ENCODE assay signal across 26 cellular contexts in genomic region chr17:57424273-57424672, GRCh38.
DNase-seq lines count a peak whose midpoint lies in the region; ATAC-seq, FAIRE-seq and TF ChIP-seq lines count a peak whose summit lies in the region.
"Had no signal": no experiment of that assay in that cellular context is flagged by ENCODE, and none has a peak within 500 bp of the region (broad histone marks: within the 10 kb centered on the region; RNA-seq: fewer than 3 reads in every experiment).

No MANE protein-coding gene starts in this region.

- ATAC-seq in CD4-positive, alpha-beta T cell (ENCODE audit: poor library complexity), result no peak
- ATAC-seq in GM12878, result no peak
- no peak for ATAC-seq in gastrocnemius medialis
- ATAC-seq: psoas muscle; stimulated activated naive CD8-positive, alpha-beta T cell treated with anti-CD3 and anti-CD28 coated beads, Interleukin-15, amount 100 ng/mL, for 72 hours had no signal

- H3K9me3 ChIP-seq in CD4-positive, alpha-beta T cell (ENCODE audit: control insufficient read depth, low read length), result no peaks in the 10 kb centered on the region
- H3K9me3 ChIP-seq in GM12878 (replicated peaks; ENCODE audit: control insufficient read depth, insufficient read depth, low read length) (no peaks in the 10 kb centered on the region; the same call in 2 of the 3 replicates), gastrocnemius medialis (no peaks in the 10 kb centered on the region)
- H3K9me3 ChIP-seq: heart left ventricle, psoas muscle, SJSA1 had no signal

- 88% methylated on average over 2 of the region's 2 CpGs for WGBS in GM12878 (ENCODE audit: insufficient coverage, insufficient replicate concordance, low lambda C conversion rate, missing lambda C conversion rate)

- RAD21 ChIA-PET in GM12878 (lab: Charles Lee; ENCODE audit: unreplicated experiment), result interaction anchor here (0.7 to 2.3 kb wide), 6 partner anchors 17 to 181 kb away, joined by 3 to 16 read pairs (median 4); no protein-coding TSS in a partner anchor

- no peak for TF ChIP-seq RAD21 in GM12878 (IDR thresholded peaks at IDR 0.05; ENCODE audit: insufficient read depth, low read depth, low read length)

- SMC1A ChIA-PET in GM12878 (lab: Charles Lee; ENCODE audit: uncharacterized antibody, unreplicated experiment), result interaction anchor here (0.8 to 7.9 kb wide), 11 partner anchors 11 to 181 kb away, joined by 3 to 53 read pairs (median 3); no protein-coding TSS in a partner anchor

- no peaks in the 10 kb centered on the region for H3K27me3 ChIP-seq in CD4-positive, alpha-beta T cell (ENCODE audit: control insufficient read depth, insufficient read depth, low read length)
- H3K27me3 ChIP-seq in KMS-11 (ENCODE audit: insufficient read depth, low read depth) (no peaks in the 10 kb centered on the region), GM12878 (replicated peaks in 1 of 2; ENCODE audit: control insufficient read depth in 2 of 2, insufficient read depth in 2 of 2, low read length in 1 of 2) (no peaks in the 10 kb centered on the region), gastrocnemius medialis (no peaks in the 10 kb centered on the region)
- H3K27me3 ChIP-seq: heart left ventricle, SJSA1 had no signal

- TF ChIP-seq POLR2A in GM12878 (IDR thresholded peaks at IDR 0.05; ENCODE audit: low read depth, low read length) (no peak), gastrocnemius medialis (IDR thresholded peaks at IDR 0.05) (no peak)

- no peaks in the 10 kb centered on the region for H3K36me3 Mint-ChIP-seq in CD4-positive, alpha-beta T cell (ENCODE audit: low read depth)

- no peak overlapping the region for H3K27ac ChIP-seq in CD4-positive, alpha-beta T cell (ENCODE audit: low read depth, low read length)
- H3K27ac ChIP-seq in KMS-11 (no peak overlapping the region), GM12878 (ENCODE audit: control insufficient read depth, insufficient read depth) (0 out of 2 replicates have a peak overlapping the region, but pooled peaks have one; percentile 20), gastrocnemius medialis (peak overlapping the region in 3 of 4 donors; percentile 5 to 81 (median 78))
- H3K27ac ChIP-seq: psoas muscle, SJSA1 had no signal

- intact Hi-C loops in CD4-positive, alpha-beta T cell (cut with DNase I, micrococcal nuclease), result no loop called here
- intact Hi-C loops in GM12878 (cut with micrococcal nuclease; ENCODE audit: unreplicated experiment), result loop anchor here (5.0 kb wide), 1 partner anchor 67 kb away; no protein-coding TSS in a partner anchor
- intact Hi-C loops in gastrocnemius medialis (cut with DNase I; ENCODE audit: low total_unique reads), result no loop called here

- no peak for DNase-seq in CD4-positive, alpha-beta T cell
- no peak for DNase-seq in GM12878 (ENCODE audit: low read depth, low spot score)
- DNase-seq in gastrocnemius medialis, result no peak
- no peak for DNase-seq in ureter (ENCODE audit: low spot score)
- no peak for DNase-seq in iPS-NIHi7 (ENCODE audit: extremely low spot score)
- DNase-seq in amniotic stem cell (lab: John Stamatoyannopoulos, UW), result no peak
- DNase-seq: ACHN; activated CD4-positive, alpha-beta T cell treated with anti-CD3 and anti-CD28 coated beads, Interleukin-2, amount 50 U/mL, for 48 hours; activated CD4-positive, CD25-positive, alpha-beta regulatory T cell; C1 segment of cervical spinal cord; Calu3; effector CD8-positive, alpha-beta T cell; erythroblast; heart left ventricle; NCI-H1694 treated with DMSO at 0.1 percent for 48 hours; NCI-H2171 treated with DMSO at 0.1 percent for 48 hours; nucleus accumbens; psoas muscle; stimulated activated naive CD8-positive, alpha-beta T cell treated with anti-CD3 and anti-CD28 coated beads, Interleukin-15, amount 100 ng/mL, for 72 hours; T-helper 1 cell had no signal

- H3K9ac ChIP-seq in KMS-11 (no peak overlapping the region), GM12878 (ENCODE audit: control insufficient read depth, insufficient read depth, low read length) (no peak overlapping the region)

- CTCF ChIA-PET in CD4-positive, alpha-beta T cell (lab: Charles Lee), result no interaction called here
- CTCF ChIA-PET in GM12878 (lab: Yijun Ruan, JAX), result interaction anchor here (0.7 to 2.3 kb wide), 7 partner anchors 11 to 248 kb away, joined by 3 to 17 read pairs (median 5); no protein-coding TSS in a partner anchor

- H3K27me3 Mint-ChIP-seq in CD4-positive, alpha-beta T cell, result no peaks in the 10 kb centered on the region
- H3K27me3 Mint-ChIP-seq: activated naive CD4-positive, alpha-beta T cell treated with anti-CD3 and anti-CD28 coated beads, Interleukin-2, amount 50 U/mL, for 24 hours; stimulated activated naive CD8-positive, alpha-beta T cell treated with anti-CD3 and anti-CD28 coated beads, Interleukin-15, amount 100 ng/mL, for 72 hours had no signal

- peak overlapping the region; percentile 30 for H3K4me3 Mint-ChIP-seq in CD4-positive, alpha-beta T cell
- H3K4me3 Mint-ChIP-seq: activated naive CD4-positive, alpha-beta T cell treated with anti-CD3 and anti-CD28 coated beads, Interleukin-2, amount 50 U/mL, for 24 hours; stimulated activated naive CD8-positive, alpha-beta T cell treated with anti-CD3 and anti-CD28 coated beads, Interleukin-15, amount 100 ng/mL, for 72 hours had no signal

- no peaks in the 10 kb centered on the region for H3K36me3 ChIP-seq in KMS-11 (ENCODE audit: insufficient read depth)
- H3K36me3 ChIP-seq in GM12878 (ENCODE audit: control insufficient read depth in 2 of 2, insufficient read depth in 2 of 2, low read length in 1 of 2), result peaks cover 2 to 3% of the 10 kb centered on the region in 2 experiments; a peak in 3 of 4 replicates
- no peaks in the 10 kb centered on the region for H3K36me3 ChIP-seq in gastrocnemius medialis
- H3K36me3 ChIP-seq: heart left ventricle, SJSA1 had no signal

- H3K79me2 ChIP-seq in KMS-11 (ENCODE audit: insufficient read depth, low read depth) (peaks cover 66% of the 10 kb centered on the region; the same call in 1 of the 2 replicates), GM12878 (ENCODE audit: control insufficient read depth, insufficient read depth, low read length) (peaks cover 36% of the 10 kb centered on the region)

- no peak overlapping the region for H2AFZ ChIP-seq in KMS-11 (ENCODE audit: low read depth)
- no peak overlapping the region for H2AFZ ChIP-seq in GM12878 (ENCODE audit: control insufficient read depth, low read depth, low read length)

- H3K4me3 ChIP-seq in KMS-11 (IDR thresholded peaks at IDR 0.05; ENCODE audit: insufficient read depth, low read depth, low read length), result no peak overlapping the region
- no peak overlapping the region for H3K4me3 ChIP-seq in GM12878
- no peak overlapping the region for H3K4me3 ChIP-seq in gastrocnemius medialis
- H3K4me3 ChIP-seq: heart left ventricle, lung, psoas muscle, SJSA1 had no signal

- TF ChIP-seq CTCF in CD4-positive, alpha-beta T cell (IDR thresholded peaks at IDR 0.05), result no peak
- TF ChIP-seq CTCF in KMS-11 (conservative IDR thresholded peaks at IDR 0.05; ENCODE audit: low read depth, low read length), result no peak
- no peak for TF ChIP-seq CTCF in GM12878 (IDR thresholded peaks at IDR 0.05 in 2 of 3, conservative IDR thresholded peaks at IDR 0.05 in 1 of 3; ENCODE audit: control insufficient read depth in 2 of 3, extremely low read depth in 1 of 3, insufficient read depth in 1 of 3, low read depth in 3 of 3, low read length in 3 of 3)
- TF ChIP-seq CTCF in gastrocnemius medialis (IDR thresholded peaks at IDR 0.05 in 4 of 5, conservative IDR thresholded peaks at IDR 0.05 in 1 of 5), result no peak

- peaks cover 85% of the 10 kb centered on the region for H3K4me1 ChIP-seq in KMS-11 (ENCODE audit: low read depth, poor library complexity, severe bottlenecking)
- H3K4me1 ChIP-seq in GM12878 (ENCODE audit: control insufficient read depth, insufficient read depth, low read length), result peaks cover 53% of the 10 kb centered on the region
- H3K4me1 ChIP-seq in gastrocnemius medialis, result peaks cover 26 to 39% of the 10 kb centered on the region in 2 donors

- H3K4me2 ChIP-seq in KMS-11 (peak overlapping the region; percentile 61; the same call in 1 of the 2 replicates), GM12878 (ENCODE audit: control insufficient read depth, insufficient read depth) (0 out of 2 replicates have a peak overlapping the region, but pooled peaks have one; percentile 11)

- no peak for FAIRE-seq in GM12878 (lab: Jason Lieb, UNC)
- FAIRE-seq: colon, RCC 7860 had no signal

- POLR2A ChIA-PET in CD4-positive, alpha-beta T cell (lab: Charles Lee), result no interaction called here
- POLR2A ChIA-PET in GM12878 (lab: Charles Lee), result interaction anchor here (1.2 to 1.9 kb wide), 3 partner anchors 17 to 62 kb away, joined by 3 to 7 read pairs (median 3); no protein-coding TSS in a partner anchor

- in situ Hi-C loops in GM12878 (cut with MboI), result no loop called here
- in situ Hi-C loops in gastrocnemius medialis (cut with MboI; ENCODE audit: low sequenced_read_pairs in 4 of 4), result no loop called here

- no peak for TF ChIP-seq EP300 in GM12878 (IDR thresholded peaks at IDR 0.05; ENCODE audit: borderline replicate concordance in 1 of 2, control insufficient read depth in 1 of 2, low read depth in 2 of 2, low read length in 2 of 2)

- BruUV-seq in GM12878 (replicated peaks; lab: Mats Ljungman, UMichigan), result no TSS peak

- H3K27ac Mint-ChIP-seq in CD4-positive, alpha-beta T cell, result no peak overlapping the region
- H3K27ac Mint-ChIP-seq: activated naive CD4-positive, alpha-beta T cell treated with anti-CD3 and anti-CD28 coated beads, Interleukin-2, amount 50 U/mL, for 24 hours had no signal

- no peaks in the 10 kb centered on the region for H4K20me1 ChIP-seq in KMS-11 (ENCODE audit: insufficient read depth)
- H4K20me1 ChIP-seq in GM12878 (ENCODE audit: control insufficient read depth, insufficient read depth), result no peaks in the 10 kb centered on the region

- no peaks in the 10 kb centered on the region for H3K9me3 Mint-ChIP-seq in CD4-positive, alpha-beta T cell
- H3K9me3 Mint-ChIP-seq: activated naive CD4-positive, alpha-beta T cell treated with anti-CD3 and anti-CD28 coated beads, Interleukin-2, amount 50 U/mL, for 24 hours; stimulated activated naive CD8-positive, alpha-beta T cell treated with anti-CD3 and anti-CD28 coated beads, Interleukin-15, amount 100 ng/mL, for 72 hours had no signal

- peaks cover 71% of the 10 kb centered on the region for H3K4me1 Mint-ChIP-seq in CD4-positive, alpha-beta T cell (ENCODE audit: low read depth)

TF ChIP-seq in GM12878, 131 proteins besides CTCF, POLR2A, EP300 and RAD21 (continues in another document):
- TF ChIP-seq DPF2 (IDR thresholded peaks at IDR 0.05), result no peak
- no peak for TF ChIP-seq EED (IDR thresholded peaks at IDR 0.05; ENCODE audit: low read depth)
- no peak for TF ChIP-seq MAX (IDR thresholded peaks at IDR 0.05; ENCODE audit: low read depth, low read length)
- TF ChIP-seq ZNF207 (IDR thresholded peaks at IDR 0.05; ENCODE audit: borderline replicate concordance), result no peak
- no peak for TF ChIP-seq ZNF384 (IDR thresholded peaks at IDR 0.05; ENCODE audit: borderline replicate concordance, low read depth, low read length)

Comparison
In these comparisons a context has a peak if more than half of its experiments do, and no peak if none do; other contexts are left out.
1. H3K27ac ChIP-seq: peak in GM12878 (single experiment) and gastrocnemius medialis (3 of 4); none in CD4-positive, alpha-beta T cell (single experiment) and KMS-11 (single experiment).